Comparison of ENCODE assay signal across 22 cellular contexts in the genomic region with DNA sequence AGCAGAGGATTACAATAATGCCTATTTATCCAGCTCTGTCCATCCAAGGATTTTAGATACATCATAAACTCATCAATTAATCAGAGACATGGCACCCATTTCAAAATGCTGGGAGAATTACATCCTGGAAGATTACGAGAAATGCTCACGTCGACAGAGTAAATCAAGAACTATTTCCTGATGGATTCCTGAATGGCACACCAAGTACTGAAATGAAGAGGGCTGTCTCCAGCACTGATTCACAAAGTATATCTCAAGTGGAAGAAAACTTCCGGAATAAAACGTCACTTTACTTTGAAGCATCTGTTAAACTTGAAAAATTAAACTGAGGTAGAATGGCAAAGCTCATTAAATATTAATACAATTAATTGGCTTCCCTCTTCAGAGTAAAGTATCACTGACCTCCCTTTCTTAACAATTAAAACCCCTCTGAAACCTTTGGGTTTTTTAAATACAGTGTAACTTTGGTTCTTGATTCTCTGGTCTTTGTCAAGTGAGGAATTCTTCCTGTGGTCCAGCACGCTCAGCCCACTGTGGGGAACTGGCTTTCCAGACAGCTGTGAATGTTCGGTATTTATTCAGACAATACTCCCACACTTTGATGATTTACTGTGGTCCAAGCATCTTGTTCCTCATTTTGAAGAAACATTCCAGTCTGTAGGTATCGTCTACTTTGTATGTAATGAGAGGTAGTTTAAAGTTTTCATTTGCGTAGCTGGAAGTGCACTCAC.
"Had no signal": no experiment of that assay in that cellular context is flagged by ENCODE, and none has a peak within 500 bp of the region (broad histone marks: within the 10 kb centered on the region; RNA-seq: fewer than 3 reads in every experiment).

No MANE protein-coding gene starts in this region.

- DNase-seq: activated CD4-positive, alpha-beta T cell treated with anti-CD3 and anti-CD28 coated beads, Interleukin-2, amount 10 ng/mL, durations not matched to agents 24 days and 14 days; activated CD8-positive, alpha-beta memory T cell treated with anti-CD3 and anti-CD28 coated beads, Interleukin-2, amount 10 ng/mL, durations not matched to agents 7 days and 5 days; activated CD8-positive, alpha-beta T cell treated with anti-CD3 and anti-CD28 coated beads for 36 hours; activated effector memory CD4-positive, alpha-beta T cell treated with anti-CD3 and anti-CD28 coated beads, Interleukin-2, amount 50 U/mL, for 16 hours; activated naive CD4-positive, alpha-beta T cell treated with anti-CD3 and anti-CD28 coated beads, Interleukin-2, amount 10 ng/mL, durations not matched to agents 7 days and 5 days; activated T-cell treated with anti-CD3 and anti-CD28 coated beads for 4 hours; body of pancreas; effector CD4-positive, alpha-beta T cell; erythroblast; foreskin keratinocyte; left lung; mammary epithelial cell; midbrain; occipital lobe; stimulated activated CD4-positive, alpha-beta T cell treated with anti-CD3 and anti-CD28 coated beads, Interleukin-4, amount 100 ng/mL, for 1 hour; stimulated activated naive CD4-positive, alpha-beta T cell; T-helper 2 cell; upper lobe of right lung had no signal

- H3K9me3 ChIP-seq: body of pancreas, left lung, thoracic aorta, upper lobe of right lung had no signal

- H3K4me3 ChIP-seq: body of pancreas, cardiac muscle cell, left lung, thoracic aorta, upper lobe of right lung had no signal

- H3K4me1 ChIP-seq: body of pancreas, left lung, upper lobe of right lung had no signal

- H3K27ac ChIP-seq: body of pancreas, cardiac muscle cell, foreskin keratinocyte, left lung, thoracic aorta, upper lobe of right lung had no signal

- H3K27me3 ChIP-seq: body of pancreas, cardiac muscle cell, foreskin keratinocyte, left lung, upper lobe of right lung had no signal

- H3K36me3 ChIP-seq: cardiac muscle cell, left lung, upper lobe of right lung had no signal

- ATAC-seq: activated CD4-positive, CD25-positive, alpha-beta regulatory T cell treated with anti-CD3 and anti-CD28 coated beads, Interleukin-2, amount 50 U/mL, for 24 hours; activated CD8-positive, alpha-beta memory T cell treated with anti-CD3 and anti-CD28 coated beads, Interleukin-2, amount 10 ng/mL, durations not matched to agents 7 days and 5 days; activated CD8-positive, alpha-beta T cell treated with anti-CD3 and anti-CD28 coated beads for 36 hours; body of pancreas; foreskin keratinocyte; left lung; sciatic nerve; upper lobe of right lung had no signal
